Comparison of ENCODE assay signal across 8 cellular contexts in the genomic region with DNA sequence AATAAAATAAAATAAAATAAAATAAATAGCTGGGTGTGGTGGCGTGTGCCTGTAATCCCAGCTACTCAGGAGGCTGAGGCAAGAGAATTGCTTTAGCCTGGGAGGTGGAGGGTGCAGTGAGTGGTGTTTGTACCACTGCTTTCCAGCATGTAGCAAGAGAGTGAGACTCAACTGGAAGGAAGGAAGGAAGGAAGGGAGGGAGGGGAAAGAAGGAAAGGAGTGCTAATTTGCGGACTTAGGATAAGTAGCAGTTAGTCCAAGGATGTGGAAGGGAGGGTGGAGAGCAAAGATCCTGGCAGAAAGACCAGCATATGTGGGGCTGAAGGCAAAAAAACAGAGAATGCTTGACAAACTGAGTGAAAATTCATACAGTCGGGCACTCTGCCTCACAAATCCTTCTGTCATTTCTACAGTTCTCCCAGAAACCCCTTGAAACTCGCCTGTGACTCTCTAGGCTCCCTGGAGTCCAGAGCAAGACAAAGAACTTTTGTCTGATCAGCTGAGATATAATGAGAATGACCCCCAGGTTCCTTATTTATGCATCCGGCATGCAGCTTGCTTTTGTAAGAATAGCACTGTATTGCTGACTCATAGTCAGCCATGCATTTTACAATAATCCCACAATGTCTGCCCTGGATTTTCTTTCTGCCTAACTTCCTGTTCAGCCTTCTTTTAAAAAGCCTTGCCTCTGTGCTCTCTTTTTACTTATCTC. TPM values are rescaled to one million over a fixed set of nuclear protein-coding genes. Genes with fewer than 3 reads are reported as not detected.
A peak's percentile ranks its signal among the peaks of the same experiment; 100 is the strongest.
DNase-seq lines count a peak whose midpoint lies in the region; ATAC-seq and TF ChIP-seq lines count a peak whose summit lies in the region.

No MANE protein-coding gene starts in this region.

- H3K4me2 ChIP-seq in fibroblast of lung (ENCODE audit: extremely low read depth, insufficient read depth, low read length), result peak overlapping the region; percentile 51

- H3K9ac ChIP-seq in fibroblast of lung (ENCODE audit: insufficient read depth, low read length), result peak overlapping the region; percentile 7

- peak; percentile 70 for DNase-seq in DMS 273 (lab: John Stamatoyannopoulos, UW; ENCODE audit: unreplicated experiment)
- peak; percentile 67 to 79 for DNase-seq in HL-60 (ENCODE audit: low read depth in 1 of 2, low spot score in 1 of 2)
- DNase-seq in RWPE2 (ENCODE audit: low spot score), result no peak
- peak; percentile 70 to 91 for DNase-seq in fibroblast of lung (ENCODE audit: low read depth in 2 of 2)
- DNase-seq in omental fat pad (ENCODE audit: low spot score), result no peak
- no peak for DNase-seq in testis

- TF ChIP-seq CTCF in HL-60 (IDR thresholded peaks at IDR 0.05; ENCODE audit: insufficient read depth, low read length) (no peak), RWPE2 (IDR thresholded peaks at IDR 0.05; ENCODE audit: poor library complexity, severe bottlenecking) (no peak), fibroblast of lung (conservative IDR thresholded peaks at IDR 0.05 in 1 of 2, IDR thresholded peaks at IDR 0.05 in 1 of 2; ENCODE audit: low read depth in 1 of 2, low read length in 2 of 2) (no peak), omental fat pad (IDR thresholded peaks at IDR 0.05) (no peak), testis (IDR thresholded peaks at IDR 0.05) (no peak)

- no peaks in the 10 kb centered on the region for H4K20me1 ChIP-seq in fibroblast of lung (ENCODE audit: control insufficient read depth, extremely low read depth, insufficient read depth, low read length)

- intact Hi-C loops in testis (cut with DNase I; ENCODE audit: low total_unique reads), result no loop called here

- peak overlapping the region; percentile 100 for H2AFZ ChIP-seq in fibroblast of lung (ENCODE audit: low read length)

- H3K27me3 ChIP-seq in HL-60 (ENCODE audit: insufficient read depth, poor library complexity, severe bottlenecking), result no peaks in the 10 kb centered on the region
- H3K27me3 ChIP-seq in RWPE2 (ENCODE audit: insufficient read depth, poor library complexity, severe bottlenecking), result no peaks in the 10 kb centered on the region
- no peaks in the 10 kb centered on the region for H3K27me3 ChIP-seq in fibroblast of lung (ENCODE audit: control insufficient read depth, insufficient read depth, low read length)
- H3K27me3 ChIP-seq in testis, result no peaks in the 10 kb centered on the region

- peak; percentile 77 for ATAC-seq in RWPE2 (ENCODE audit: low read depth)
- ATAC-seq in omental fat pad (ENCODE audit: low FRiP score), result peak; percentile 43
- ATAC-seq in GM21528 (IDR thresholded peaks at IDR 0.05; ENCODE audit: low FRiP score, unreplicated experiment), result no peak
- no peak for ATAC-seq in HG02623 (IDR thresholded peaks at IDR 0.05; ENCODE audit: unreplicated experiment)

- H3K36me3 ChIP-seq in RWPE2 (ENCODE audit: low read depth), result no peaks in the 10 kb centered on the region
- H3K36me3 ChIP-seq in fibroblast of lung (ENCODE audit: control insufficient read depth, insufficient read depth, low read length), result no peaks in the 10 kb centered on the region
- H3K36me3 ChIP-seq in testis (ENCODE audit: low read depth, missing control alignments), result no peaks in the 10 kb centered on the region

- TF ChIP-seq POLR2A in testis (IDR thresholded peaks at IDR 0.05), result no peak

- H3K4me3 ChIP-seq in HL-60 (replicated peaks; ENCODE audit: insufficient read depth, low read length) (no peak overlapping the region), RWPE2 (ENCODE audit: severe bottlenecking) (no peak overlapping the region), fibroblast of lung (replicated peaks in 1 of 4; ENCODE audit: control extremely low read depth in 1 of 4, insufficient read depth in 1 of 4, low read depth in 3 of 4, low read length in 4 of 4) (no peak overlapping the region), testis (no peak overlapping the region)

- H3K27ac ChIP-seq in HL-60 (replicated peaks) (peak overlapping the region; percentile 75), RWPE2 (ENCODE audit: poor library complexity, severe bottlenecking) (peak overlapping the region; percentile 71), fibroblast of lung (ENCODE audit: insufficient read depth, low read length) (peak overlapping the region; percentile 85), testis (no peak overlapping the region)

- H3K4me1 ChIP-seq in RWPE2 (ENCODE audit: insufficient read depth, poor library complexity, severe bottlenecking), result peaks cover 19% of the 10 kb centered on the region
- H3K4me1 ChIP-seq in fibroblast of lung (ENCODE audit: control insufficient read depth, extremely low read depth, insufficient read depth, low read length), result peaks cover 9% of the 10 kb centered on the region
- H3K4me1 ChIP-seq in testis, result no peaks in the 10 kb centered on the region

- H3K79me2 ChIP-seq in fibroblast of lung (ENCODE audit: control insufficient read depth, insufficient read depth, low read length), result no peaks in the 10 kb centered on the region

- H3K9me3 ChIP-seq in RWPE2 (ENCODE audit: severe bottlenecking) (no peaks in the 10 kb centered on the region), fibroblast of lung (ENCODE audit: control insufficient read depth, insufficient read depth, low read depth, low read length) (no peaks in the 10 kb centered on the region), testis (no peaks in the 10 kb centered on the region)

- 61 to 63% methylated on average over 5 of the region's 5 CpGs for WGBS in testis, 2 donors

RNA-seq across cellular contexts. Expression of a gene that starts 31.5 kb away (rescaled TPM):
- total RNA-seq in fibroblast of lung (72.2 and 118 TPM in 2 replicates), omental fat pad (100 to 1,000 TPM in 2 of 4 donors, 10 to 100 TPM in 2; 72.4 to 156 (median 100) TPM), testis (100 to 1,000 TPM; 221 to 281 TPM)
- polyA plus RNA-seq in fibroblast of lung (57.1 and 58.1 TPM in 2 replicates), testis (ENCODE audit: insufficient read depth, low read depth, low replicate concordance) (192 TPM)
- polyA plus RNA-seq in fibroblast of lung (2012), result 76.4 and 78.4 TPM in 2 replicates
- polyA minus RNA-seq in fibroblast of lung (ENCODE audit: low replicate concordance), result 22.1 and 73.3 TPM in 2 replicates

RNA-seq across cellular contexts. Expression of a gene that starts 35.2 kb away (rescaled TPM):
- total RNA-seq in fibroblast of lung (49.8 and 63.1 TPM in 2 replicates), omental fat pad (10 to 100 TPM; 43.8 to 61.8 (median 49.7) TPM), testis (10 to 100 TPM; 13.2 to 14.7 TPM)
- polyA plus RNA-seq in fibroblast of lung (97.9 and 104 TPM in 2 replicates), testis (ENCODE audit: insufficient read depth, low read depth, low replicate concordance) (47.6 TPM)
- polyA plus RNA-seq in fibroblast of lung (2012), result 130 and 148 TPM in 2 replicates
- polyA minus RNA-seq in fibroblast of lung (ENCODE audit: low replicate concordance), result 61.9 and 91.5 TPM in 2 replicates

RNA-seq across cellular contexts. Expression of a gene that starts 44.7 kb away (rescaled TPM):
- total RNA-seq in fibroblast of lung (not detected in 2 replicates), omental fat pad (1 to 10 TPM in 2 of 4 donors, not detected in 2; 2.4 to 6.6 TPM), testis (1 to 10 TPM in 1 of 2 donors, under 1 TPM in 1; 0.55 to 2.5 TPM)
- polyA plus RNA-seq in fibroblast of lung (not detected in 2 replicates), testis (ENCODE audit: insufficient read depth, low read depth, low replicate concordance) (6.2 TPM)
- 0.07 TPM in 1 of 2 replicates, not detected in the other for polyA plus RNA-seq in fibroblast of lung (2012)
- polyA minus RNA-seq in fibroblast of lung (ENCODE audit: low replicate concordance), result not detected in 2 replicates

RNA-seq across cellular contexts. Expression of a gene that starts 45.8 kb away (rescaled TPM):
- total RNA-seq in fibroblast of lung (90.4 and 162 TPM in 2 replicates), omental fat pad (100 to 1,000 TPM; 144 to 255 (median 168) TPM), testis (100 to 1,000 TPM; 180 to 199 TPM)
- polyA plus RNA-seq in fibroblast of lung (170 and 200 TPM in 2 replicates), testis (ENCODE audit: insufficient read depth, low read depth, low replicate concordance) (193 TPM)
- 119 and 162 TPM in 2 replicates for polyA plus RNA-seq in fibroblast of lung (2012)
- polyA minus RNA-seq in fibroblast of lung (ENCODE audit: low replicate concordance), result 172 and 227 TPM in 2 replicates

Comparison
In these comparisons a context has a peak if more than half of its experiments do, and no peak if none do; other contexts are left out.
1. DNase-seq: peak in DMS 273 (single experiment), HL-60 (2 of 2) and fibroblast of lung (2 of 2); none in RWPE2 (single experiment), omental fat pad (single experiment) and testis (single experiment).
2. H3K27ac ChIP-seq: peak in HL-60 (single experiment), RWPE2 (single experiment) and fibroblast of lung (single experiment); none in testis (0 of 2).
3. ATAC-seq: peak in RWPE2 (single experiment) and omental fat pad (single experiment); none in GM21528 (single experiment) and HG02623 (single experiment).